In genomic region chrX:154366666-154367055, GRCh38 we compare ENCODE assay signal across 8 cellular contexts. TPM values are rescaled to one million over a fixed set of nuclear protein-coding genes. Genes with fewer than 3 reads are reported as not detected.
DNase-seq lines count a peak whose midpoint lies in the region; ATAC-seq and TF ChIP-seq lines count a peak whose summit lies in the region.
"Had no signal": no experiment of that assay in that cellular context is flagged by ENCODE, and none has a peak within 500 bp of the region (broad histone marks: within the 10 kb centered on the region; RNA-seq: fewer than 3 reads in every experiment).

No MANE protein-coding gene starts in this region.

- H3K79me2 ChIP-seq in mammary epithelial cell (ENCODE audit: insufficient read depth, low read length) = peaks cover 87% of the 10 kb centered on the region

- WGBS in mammary epithelial cell (ENCODE audit: low coverage, missing lambda C conversion rate) = 55% methylated on average over 9 of the region's 11 CpGs

- peak overlapping the region in 1 of 3 experiments; percentile 9 for H3K4me3 ChIP-seq in mammary epithelial cell (replicated peaks in 1 of 3; ENCODE audit: insufficient read depth in 1 of 3, low read depth in 2 of 3, low read length in 3 of 3)

- BruUV-seq in mammary epithelial cell (replicated peaks; lab: Mats Ljungman, UMichigan) = no TSS peak

- H3K9ac ChIP-seq in mammary epithelial cell (ENCODE audit: insufficient read depth, low read length) = peak overlapping the region; percentile 60

- peaks cover 2% of the 10 kb centered on the region for H3K9me3 ChIP-seq in mammary epithelial cell (replicated peaks; ENCODE audit: insufficient read depth, low read length)

- DNase-seq in CD14-positive monocyte (ENCODE audit: low spot score) = no peak
- DNase-seq in mammary epithelial cell = no peak
- DNase-seq in natural killer cell = no peak
- no peak for DNase-seq in SW480 (ENCODE audit: low spot score)
- no peak for DNase-seq in cortex of kidney (lab: John Stamatoyannopoulos, UW)
- DNase-seq: activated naive CD8-positive, alpha-beta T cell treated with anti-CD3 and anti-CD28 coated beads, Interleukin-2, amount 50 U/mL, for 24 hours had no signal

- in situ Hi-C loops in mammary epithelial cell (cut with MboI; ENCODE audit: low sequenced_read_pairs in 2 of 2) = no loop called here

- H4K20me1 ChIP-seq in mammary epithelial cell (ENCODE audit: insufficient read depth, low read length) = peaks cover 6% of the 10 kb centered on the region

- H3K4me3 Mint-ChIP-seq in CD14-positive monocyte = no peak overlapping the region
- H3K4me3 Mint-ChIP-seq in natural killer cell = peak overlapping the region; percentile 55
- H3K4me3 Mint-ChIP-seq: T-helper 2 cell treated with Interferon-gamma antibody and Interleukin-4, amounts not matched to agents 5 μg/mL and 100 μg/mL, for 36 hours had no signal

- CTCF ChIA-PET in mammary epithelial cell (lab: Charles Lee; ENCODE audit: low non-redundant PET) = no interaction called here

- TF ChIP-seq CTCF in CD14-positive monocyte (IDR thresholded peaks at IDR 0.05) (no peak), mammary epithelial cell (conservative IDR thresholded peaks at IDR 0.05 in 1 of 2, IDR thresholded peaks at IDR 0.05 in 1 of 2; ENCODE audit: extremely low read depth in 1 of 2, insufficient read depth in 1 of 2, low read depth in 1 of 2, low read length in 2 of 2) (no peak), natural killer cell (IDR thresholded peaks at IDR 0.05) (no peak)

- peak overlapping the region in 6 of 7 donors; percentile 66 to 89 (median 80) for H3K27ac Mint-ChIP-seq in CD14-positive monocyte
- peak overlapping the region; percentile 86 to 95 for H3K27ac Mint-ChIP-seq in natural killer cell
- H3K27ac Mint-ChIP-seq: activated naive CD8-positive, alpha-beta T cell treated with anti-CD3 and anti-CD28 coated beads, Interleukin-2, amount 50 U/mL, for 24 hours; T-helper 2 cell treated with Interferon-gamma antibody and Interleukin-4, amounts not matched to agents 5 μg/mL and 100 μg/mL, for 36 hours had no signal

- intact Hi-C loops in CD14-positive monocyte (cut with micrococcal nuclease) (no loop called here), mammary epithelial cell (cut with micrococcal nuclease) (no loop called here), natural killer cell (cut with micrococcal nuclease) (no loop called here)

- peaks cover 30% of the 10 kb centered on the region for H3K4me1 ChIP-seq in mammary epithelial cell (ENCODE audit: insufficient read depth, low read length)

- no peak overlapping the region for H3K27ac ChIP-seq in mammary epithelial cell (ENCODE audit: insufficient read depth, low read depth, low read length)

- peaks cover 6% of the 10 kb centered on the region for H3K36me3 ChIP-seq in mammary epithelial cell (ENCODE audit: insufficient read depth, low read length)

- H3K36me3 Mint-ChIP-seq in CD14-positive monocyte = peaks cover 32 to 66% of the 10 kb centered on the region in 2 donors
- no peaks in the 10 kb centered on the region for H3K36me3 Mint-ChIP-seq in natural killer cell

- no peaks in the 10 kb centered on the region for H3K27me3 ChIP-seq in mammary epithelial cell (ENCODE audit: insufficient read depth, low read length)

- dilution Hi-C loops in mammary epithelial cell (cut with HindIII; ENCODE audit: low sequenced_read_pairs) = no loop called here

- ATAC-seq in natural killer cell (no peak), HG03045 (IDR thresholded peaks at IDR 0.05; ENCODE audit: unreplicated experiment) (no peak)
- ATAC-seq: activated naive CD8-positive, alpha-beta T cell treated with anti-CD3 and anti-CD28 coated beads, Interleukin-2, amount 50 U/mL, for 24 hours had no signal

- no peak overlapping the region for H2AFZ ChIP-seq in mammary epithelial cell (ENCODE audit: low read depth, low read length)

- H3K4me2 ChIP-seq in mammary epithelial cell (ENCODE audit: insufficient read depth, low read depth, low read length) = peak overlapping the region; percentile 77

- peaks cover 0 to 12% (median 2%) of the 10 kb centered on the region in 7 donors for H3K9me3 Mint-ChIP-seq in CD14-positive monocyte
- no peaks in the 10 kb centered on the region for H3K9me3 Mint-ChIP-seq in natural killer cell
- H3K9me3 Mint-ChIP-seq: activated naive CD8-positive, alpha-beta T cell treated with anti-CD3 and anti-CD28 coated beads, Interleukin-2, amount 50 U/mL, for 24 hours; T-helper 2 cell treated with Interferon-gamma antibody and Interleukin-4, amounts not matched to agents 5 μg/mL and 100 μg/mL, for 36 hours had no signal

- H3K4me1 Mint-ChIP-seq in CD14-positive monocyte (peaks cover 8% of the 10 kb centered on the region), natural killer cell (peaks cover 11 to 26% of the 10 kb centered on the region in 2 donors)

- H3K27me3 Mint-ChIP-seq in CD14-positive monocyte (ENCODE audit: low read depth in 3 of 3) (peaks cover 0 to 7% (median 0%) of the 10 kb centered on the region in 3 donors), natural killer cell (ENCODE audit: low read depth in 2 of 2) (no peaks in the 10 kb centered on the region)
- H3K27me3 Mint-ChIP-seq: activated naive CD8-positive, alpha-beta T cell treated with anti-CD3 and anti-CD28 coated beads, Interleukin-2, amount 50 U/mL, for 24 hours had no signal

RNA-seq across cellular contexts. Expression of gene FLNA, which starts 7.8 kb away (rescaled TPM):
- 100 to 1,000 TPM; 111 to 219 TPM for polyA plus RNA-seq in CD14-positive monocyte
- total RNA-seq in mammary epithelial cell = 1,000 to 10,000 TPM; 1,826 to 3,975 TPM
- 681 TPM for polyA plus RNA-seq in mammary epithelial cell
- polyA minus RNA-seq in mammary epithelial cell = 2,798 TPM
- 1,000 to 10,000 TPM; 2,872 to 3,483 (median 2,927) TPM for total RNA-seq in natural killer cell

RNA-seq across cellular contexts. Expression of gene EMD, which starts 12.4 kb away (rescaled TPM):
- 10 to 100 TPM; 14.0 to 17.6 TPM for polyA plus RNA-seq in CD14-positive monocyte
- 10 to 100 TPM; 22.7 to 71.9 TPM for total RNA-seq in mammary epithelial cell
- polyA plus RNA-seq in mammary epithelial cell = 51.6 TPM
- polyA minus RNA-seq in mammary epithelial cell = 55.3 TPM
- total RNA-seq in natural killer cell = 100 to 1,000 TPM; 141 to 175 (median 152) TPM

RNA-seq across cellular contexts. Expression of gene RPL10, which starts 31.5 kb away (rescaled TPM):
- polyA plus RNA-seq in CD14-positive monocyte (1,000 to 10,000 TPM; 1,536 to 1,724 TPM), mammary epithelial cell (5,021 TPM)
- total RNA-seq in mammary epithelial cell (1,000 to 10,000 TPM; 1,996 to 2,155 TPM), natural killer cell (1,000 to 10,000 TPM; 2,249 to 2,456 (median 2,324) TPM)
- polyA minus RNA-seq in mammary epithelial cell = 1,289 TPM

RNA-seq across cellular contexts. Expression of gene DNASE1L1, which starts 42.4 kb away (rescaled TPM):
- polyA plus RNA-seq in CD14-positive monocyte = 10 to 100 TPM; 26.2 to 27.2 TPM
- 10 to 100 TPM; 17.8 to 30.5 TPM for total RNA-seq in mammary epithelial cell
- polyA plus RNA-seq in mammary epithelial cell = 25.2 TPM
- 20.6 TPM for polyA minus RNA-seq in mammary epithelial cell
- 10 to 100 TPM; 16.7 to 19.6 (median 16.8) TPM for total RNA-seq in natural killer cell

RNA-seq across cellular contexts. Expression of gene TAFAZZIN, which starts 44.7 kb away (rescaled TPM):
- polyA plus RNA-seq in CD14-positive monocyte (10 to 100 TPM; 21.7 to 21.9 TPM), mammary epithelial cell (18.6 TPM)
- total RNA-seq in mammary epithelial cell (10 to 100 TPM; 19.5 to 31.0 TPM), natural killer cell (10 to 100 TPM; 67.3 to 87.2 (median 67.7) TPM)
- 22.8 TPM for polyA minus RNA-seq in mammary epithelial cell
